8 cellular contexts compared by ENCODE assay signal in the genomic region with DNA sequence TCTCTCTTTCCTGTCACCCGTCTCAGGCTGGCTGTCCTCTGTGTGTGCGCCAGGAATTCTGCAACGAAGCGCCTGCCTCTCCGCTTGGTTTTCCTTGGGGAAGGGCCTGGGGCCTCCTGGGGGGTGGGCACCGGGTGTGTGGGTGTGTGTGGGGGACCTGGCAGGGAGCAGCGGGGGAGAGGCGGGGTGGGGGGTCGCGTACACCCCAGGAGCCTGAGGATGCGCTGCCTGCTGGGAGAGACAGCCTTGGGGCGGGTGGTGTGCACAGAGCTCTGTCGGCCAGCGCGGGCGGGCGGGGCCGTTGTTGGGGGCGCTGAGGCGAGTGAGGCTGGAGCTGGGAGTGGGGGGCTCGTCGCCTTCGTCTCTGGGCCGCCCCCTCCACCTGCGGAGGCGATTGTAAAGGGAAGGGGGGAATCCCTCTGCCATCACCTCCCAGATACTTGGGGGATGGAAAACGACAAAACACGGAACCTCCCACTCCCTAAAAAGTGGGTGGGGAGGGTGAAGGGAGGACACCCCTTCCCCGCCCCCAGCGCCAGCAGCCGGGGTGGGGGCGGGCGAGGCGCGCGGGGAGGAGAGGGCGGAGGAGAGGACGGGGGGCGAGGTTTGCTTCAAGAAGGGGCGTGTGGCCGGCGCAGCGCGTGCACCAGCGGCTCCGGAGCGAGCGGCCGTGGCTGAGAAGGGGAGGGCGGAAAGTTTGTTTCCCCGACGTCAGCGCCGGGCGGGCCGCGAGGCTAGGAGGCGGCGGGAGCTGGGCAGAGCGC. TPM values are rescaled to one million over a fixed set of nuclear protein-coding genes. Genes with fewer than 3 reads are reported as not detected.
DNase-seq lines count a peak whose midpoint lies in the region; ATAC-seq and TF ChIP-seq lines count a peak whose summit lies in the region.

A gene (plus strand): TSS at position 640 of the 764 bp plus-strand sequence. CDS start 221 bp downstream, outside the sequence.

- ATAC-seq in naive B cell (ENCODE audit: low read depth in 2 of 2) (peak; percentile 63 to 65), GM21360 (IDR thresholded peaks at IDR 0.05; ENCODE audit: unreplicated experiment) (no peak), GM18502 (IDR thresholded peaks at IDR 0.05; ENCODE audit: poor library complexity, unreplicated experiment) (no peak)

- no peaks in the 10 kb centered on the region for H3K36me3 Mint-ChIP-seq in Calu3 (ENCODE audit: insufficient read depth, unreplicated experiment)
- no peaks in the 10 kb centered on the region for H3K36me3 Mint-ChIP-seq in T-helper 1 cell treated with Interleukin-12 subunit alpha and Interleukin-12 subunit beta and Interleukin-4 antibody, amounts not matched to agents 30 μg/mL and 1 μg/mL, for 36 hours (ENCODE audit: low read depth)
- no peaks in the 10 kb centered on the region for H3K36me3 Mint-ChIP-seq in naive B cell
- H3K36me3 Mint-ChIP-seq in type B pancreatic cell, result peaks cover 4% of the 10 kb centered on the region

- no TSS peak for BruUV-seq in Calu3 (replicated peaks; lab: Mats Ljungman, UMichigan)

- POLR2A ChIA-PET in GM10248 (lab: Yijun Ruan, JAX), result no interaction called here

- H3K27me3 Mint-ChIP-seq in Calu3 (ENCODE audit: unreplicated experiment) (peaks cover 37% of the 10 kb centered on the region), naive B cell (peaks cover 22 to 62% (median 33%) of the 10 kb centered on the region in 3 donors), type B pancreatic cell (peaks cover 35% of the 10 kb centered on the region)
- peaks cover 34% of the 10 kb centered on the region for H3K27me3 Mint-ChIP-seq in T-helper 1 cell treated with Interleukin-12 subunit alpha and Interleukin-12 subunit beta and Interleukin-4 antibody, amounts not matched to agents 30 μg/mL and 1 μg/mL, for 36 hours (ENCODE audit: low read depth)

- H3K27ac Mint-ChIP-seq in Calu3 (ENCODE audit: unreplicated experiment) (no peak within 1 kb of the TSS), naive B cell (peak within 1 kb of the TSS in 3 of 6 donors; percentile 44 to 66 (median 45)), type B pancreatic cell (no peak within 1 kb of the TSS)
- H3K27ac Mint-ChIP-seq in T-helper 1 cell treated with Interleukin-12 subunit alpha and Interleukin-12 subunit beta and Interleukin-4 antibody, amounts not matched to agents 30 μg/mL and 1 μg/mL, for 36 hours, result no peak within 1 kb of the TSS

- no peaks in the 10 kb centered on the region for H3K9me3 Mint-ChIP-seq in Calu3 (ENCODE audit: low read depth, unreplicated experiment)
- no peaks in the 10 kb centered on the region for H3K9me3 Mint-ChIP-seq in T-helper 1 cell treated with Interleukin-12 subunit alpha and Interleukin-12 subunit beta and Interleukin-4 antibody, amounts not matched to agents 30 μg/mL and 1 μg/mL, for 36 hours
- H3K9me3 Mint-ChIP-seq in naive B cell, result no peaks in the 10 kb centered on the region
- H3K9me3 Mint-ChIP-seq in type B pancreatic cell, result no peaks in the 10 kb centered on the region

- H3K4me3 Mint-ChIP-seq in Calu3 (ENCODE audit: low read depth, unreplicated experiment) (peak within 1 kb of the TSS; percentile 39), naive B cell (peak within 1 kb of the TSS; percentile 74 to 90 (median 82)), type B pancreatic cell (peak within 1 kb of the TSS; percentile 82)
- peak within 1 kb of the TSS; percentile 86 for H3K4me3 Mint-ChIP-seq in T-helper 1 cell treated with Interleukin-12 subunit alpha and Interleukin-12 subunit beta and Interleukin-4 antibody, amounts not matched to agents 30 μg/mL and 1 μg/mL, for 36 hours

- H3K4me1 Mint-ChIP-seq in Calu3 (ENCODE audit: low read depth, unreplicated experiment) (no peaks in the 10 kb centered on the region), naive B cell (peaks cover 6 to 9% (median 8%) of the 10 kb centered on the region in 3 donors), type B pancreatic cell (ENCODE audit: unreplicated experiment) (peaks cover 11% of the 10 kb centered on the region)
- peaks cover 4% of the 10 kb centered on the region for H3K4me1 Mint-ChIP-seq in T-helper 1 cell treated with Interleukin-12 subunit alpha and Interleukin-12 subunit beta and Interleukin-4 antibody, amounts not matched to agents 30 μg/mL and 1 μg/mL, for 36 hours (ENCODE audit: low read depth)

- intact Hi-C loops in Calu3 (cut with micrococcal nuclease; ENCODE audit: unreplicated experiment), result no loop called here

- DNase-seq in Calu3 (no peak), dedifferentiated amniotic fluid mesenchymal stem cell (ENCODE audit: extremely low spot score) (peak; percentile 50), naive B cell (peak; percentile 11), type B pancreatic cell (ENCODE audit: extremely low spot score, unreplicated experiment) (no peak), GM10248 (ENCODE audit: extremely low spot score) (no peak)

- CTCF ChIA-PET in Calu3 (lab: Charles Lee) (no interaction called here), GM10248 (lab: Yijun Ruan, JAX) (no interaction called here)

- TF ChIP-seq CTCF in Calu3 (IDR thresholded peaks at IDR 0.05; ENCODE audit: unreplicated experiment) (no peak), type B pancreatic cell (conservative IDR thresholded peaks at IDR 0.05) (no peak), GM10248 (IDR thresholded peaks at IDR 0.05; ENCODE audit: control extremely low read depth, extremely low read depth, low read depth, missing control alignments) (no peak)

RNA-seq across cellular contexts. Expression of the gene that starts here (rescaled TPM):
- total RNA-seq in Calu3 (2022) (not detected in 2 replicates), type B pancreatic cell (ENCODE audit: low replicate concordance) (0.50 and 20.8 TPM in 2 replicates)
- polyA plus RNA-seq in naive B cell (ENCODE audit: low read depth in 6 of 6), result not detected

Comparison
In these comparisons a context has a peak if more than half of its experiments do, and no peak if none do; other contexts are left out.
1. Peak in DNase-seq and ATAC-seq in naive B cell; RNA of the gene not detected or under 1 TPM.